ENCODE assay signal across 1 cellular context in the genomic region with DNA sequence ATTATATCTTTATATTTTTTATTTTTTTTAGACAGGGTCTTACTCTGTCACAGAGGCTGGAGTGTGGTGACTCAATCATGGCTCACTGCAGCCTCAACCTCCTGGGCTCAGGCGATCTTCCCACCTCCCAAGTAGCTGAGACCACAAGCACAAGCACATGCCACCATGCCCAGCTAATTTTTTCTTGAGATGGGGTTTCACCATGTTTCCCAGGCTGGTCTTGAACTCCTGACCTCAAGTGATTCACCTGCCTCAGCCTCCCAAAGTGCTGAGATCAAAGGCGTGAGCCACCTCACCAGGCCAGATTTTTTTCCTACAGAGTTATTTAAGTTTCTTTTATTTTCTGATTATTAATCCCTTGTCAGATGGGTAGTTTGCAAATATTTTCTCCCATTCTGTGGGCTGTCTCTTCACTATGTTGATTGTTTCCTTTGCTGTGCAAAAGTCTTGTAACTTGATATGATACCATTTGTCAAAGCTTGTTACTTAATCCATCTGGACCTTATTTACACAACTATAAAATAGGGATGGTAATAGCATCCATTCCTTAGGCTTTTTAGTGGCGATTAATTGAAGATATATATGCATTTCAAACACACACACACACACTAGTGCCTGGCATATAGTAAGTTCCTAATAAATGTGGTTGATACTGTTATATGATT.
TF ChIP-seq lines count a peak whose summit lies in the region.

No MANE protein-coding gene starts in this region.

TF ChIP-seq in HCT116, 20 proteins besides CTCF, POLR2A, EP300 and RAD21 (continued from another document):
- TF ChIP-seq, protein P1, sequence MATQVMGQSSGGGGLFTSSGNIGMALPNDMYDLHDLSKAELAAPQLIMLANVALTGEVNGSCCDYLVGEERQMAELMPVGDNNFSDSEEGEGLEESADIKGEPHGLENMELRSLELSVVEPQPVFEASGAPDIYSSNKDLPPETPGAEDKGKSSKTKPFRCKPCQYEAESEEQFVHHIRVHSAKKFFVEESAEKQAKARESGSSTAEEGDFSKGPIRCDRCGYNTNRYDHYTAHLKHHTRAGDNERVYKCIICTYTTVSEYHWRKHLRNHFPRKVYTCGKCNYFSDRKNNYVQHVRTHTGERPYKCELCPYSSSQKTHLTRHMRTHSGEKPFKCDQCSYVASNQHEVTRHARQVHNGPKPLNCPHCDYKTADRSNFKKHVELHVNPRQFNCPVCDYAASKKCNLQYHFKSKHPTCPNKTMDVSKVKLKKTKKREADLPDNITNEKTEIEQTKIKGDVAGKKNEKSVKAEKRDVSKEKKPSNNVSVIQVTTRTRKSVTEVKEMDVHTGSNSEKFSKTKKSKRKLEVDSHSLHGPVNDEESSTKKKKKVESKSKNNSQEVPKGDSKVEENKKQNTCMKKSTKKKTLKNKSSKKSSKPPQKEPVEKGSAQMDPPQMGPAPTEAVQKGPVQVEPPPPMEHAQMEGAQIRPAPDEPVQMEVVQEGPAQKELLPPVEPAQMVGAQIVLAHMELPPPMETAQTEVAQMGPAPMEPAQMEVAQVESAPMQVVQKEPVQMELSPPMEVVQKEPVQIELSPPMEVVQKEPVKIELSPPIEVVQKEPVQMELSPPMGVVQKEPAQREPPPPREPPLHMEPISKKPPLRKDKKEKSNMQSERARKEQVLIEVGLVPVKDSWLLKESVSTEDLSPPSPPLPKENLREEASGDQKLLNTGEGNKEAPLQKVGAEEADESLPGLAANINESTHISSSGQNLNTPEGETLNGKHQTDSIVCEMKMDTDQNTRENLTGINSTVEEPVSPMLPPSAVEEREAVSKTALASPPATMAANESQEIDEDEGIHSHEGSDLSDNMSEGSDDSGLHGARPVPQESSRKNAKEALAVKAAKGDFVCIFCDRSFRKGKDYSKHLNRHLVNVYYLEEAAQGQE (IDR thresholded peaks at IDR 0.05; ENCODE audit: low read depth), result no peak
- TF ChIP-seq SIN3A (IDR thresholded peaks at IDR 0.05; ENCODE audit: low read depth), result no peak
- no peak for TF ChIP-seq ZFX (IDR thresholded peaks at IDR 0.05)
- no peak for TF ChIP-seq FOSL1 (IDR thresholded peaks at IDR 0.05; ENCODE audit: low read depth)
- no peak for TF ChIP-seq EZH2phosphoT487 (IDR thresholded peaks at IDR 0.05; ENCODE audit: borderline replicate concordance)
- TF ChIP-seq JUND (IDR thresholded peaks at IDR 0.05), result no peak
